ENCODE assay signal across 21 cellular contexts in genomic region chr6:14278000-14278399, GRCh38.
DNase-seq lines count a peak whose midpoint lies in the region; ATAC-seq and TF ChIP-seq lines count a peak whose summit lies in the region.
"Had no signal": no experiment of that assay in that cellular context is flagged by ENCODE, and none has a peak within 500 bp of the region (broad histone marks: within the 10 kb centered on the region; RNA-seq: fewer than 3 reads in every experiment).

No MANE protein-coding gene starts in this region.

- no peaks in the 10 kb centered on the region for H4K20me1 ChIP-seq in OCI-LY7 (ENCODE audit: insufficient read depth, low read length)

- peaks cover 3% of the 10 kb centered on the region; the same call in 1 of the 2 replicates for H3K36me3 ChIP-seq in OCI-LY7 (ENCODE audit: insufficient read depth, low read length)
- no peaks in the 10 kb centered on the region for H3K36me3 ChIP-seq in brain microvascular endothelial cell (replicated peaks)
- no peaks in the 10 kb centered on the region for H3K36me3 ChIP-seq in body of pancreas (replicated peaks in 1 of 2; ENCODE audit: insufficient read depth in 1 of 2, low read depth in 2 of 2)
- H3K36me3 ChIP-seq in left ventricle myocardium inferior: no peaks in the 10 kb centered on the region
- H3K36me3 ChIP-seq: thyroid gland had no signal

- no peak for DNase-seq in activated naive CD4-positive, alpha-beta T cell treated with anti-CD3 and anti-CD28 coated beads, Interleukin-2, amount 10 ng/mL, durations not matched to agents 7 days and 5 days
- DNase-seq in activated naive CD4-positive, alpha-beta T cell (lab: John Stamatoyannopoulos, UW): no peak
- DNase-seq in OCI-LY7 (ENCODE audit: low spot score) (no peak), brain microvascular endothelial cell (peak; percentile 20), body of pancreas (no peak), erythroblast (lab: John Stamatoyannopoulos, UW) (no peak), left ventricle myocardium inferior (no peak)
- DNase-seq: activated CD4-positive, alpha-beta T cell treated with anti-CD3 and anti-CD28 coated beads for 48 hours; aorta; effector memory CD4-positive, alpha-beta T cell; EL; Kasumi-1; left ventricle myocardium superior; mucosa of descending colon; NCI-H1105 treated with DMSO at 0.1 percent for 48 hours; NCI-H510A; nucleus accumbens; thyroid gland had no signal

- peaks cover 43% of the 10 kb centered on the region for H3K4me1 Mint-ChIP-seq in activated naive CD4-positive, alpha-beta T cell treated with anti-CD3 and anti-CD28 coated beads, Interleukin-2, amount 10 ng/mL, durations not matched to agents 7 days and 5 days
- H3K4me1 Mint-ChIP-seq in stimulated activated memory B cell treated with anti-CD40 and anti-IgM and Interleukin-4, amounts not matched to agents 10 μg/mL and 1 μg/mL and 100 μg/mL, for 72 hours: peaks cover 47% of the 10 kb centered on the region

- H3K27ac ChIP-seq in OCI-LY7 (ENCODE audit: low read depth, low read length, poor library complexity, severe bottlenecking): peak overlapping the region; percentile 95
- H3K27ac ChIP-seq in brain microvascular endothelial cell: no peak overlapping the region
- H3K27ac ChIP-seq in body of pancreas: no peak overlapping the region
- no peak overlapping the region for H3K27ac ChIP-seq in left ventricle myocardium inferior (replicated peaks)
- H3K27ac ChIP-seq: SK-N-MC had no signal

- peaks cover 15% of the 10 kb centered on the region for H3K27me3 Mint-ChIP-seq in activated naive CD4-positive, alpha-beta T cell treated with anti-CD3 and anti-CD28 coated beads, Interleukin-2, amount 10 ng/mL, durations not matched to agents 7 days and 5 days
- H3K27me3 Mint-ChIP-seq in stimulated activated memory B cell treated with anti-CD40 and anti-IgM and Interleukin-4, amounts not matched to agents 10 μg/mL and 1 μg/mL and 100 μg/mL, for 72 hours: no peaks in the 10 kb centered on the region

- WGBS in body of pancreas, 2 donors: 81 to 84% methylated on average over 5 of the region's 5 CpGs

- peaks cover 6% of the 10 kb centered on the region for H3K36me3 Mint-ChIP-seq in activated naive CD4-positive, alpha-beta T cell treated with anti-CD3 and anti-CD28 coated beads, Interleukin-2, amount 10 ng/mL, durations not matched to agents 7 days and 5 days
- H3K36me3 Mint-ChIP-seq in stimulated activated memory B cell treated with anti-CD40 and anti-IgM and Interleukin-4, amounts not matched to agents 10 μg/mL and 1 μg/mL and 100 μg/mL, for 72 hours: peaks cover 24% of the 10 kb centered on the region

- CTCF ChIA-PET in activated naive CD4-positive, alpha-beta T cell treated with anti-CD3 and anti-CD28 coated beads, Interleukin-2, amount 10 ng/mL, durations not matched to agents 7 days and 5 days (lab: Charles Lee): interaction anchor here (1.1 kb wide), 1 partner anchor 10 kb away, joined by 4 read pairs; no protein-coding TSS in a partner anchor
- CTCF ChIA-PET in OCI-LY7 (lab: Charles Lee; ENCODE audit: unreplicated experiment): interaction anchor here (1.1 to 2.1 kb wide), 2 partner anchors 8 to 11 kb away, joined by 3 to 6 read pairs; no protein-coding TSS in a partner anchor

- TF ChIP-seq POLR2A in body of pancreas (IDR thresholded peaks at IDR 0.05) (no peak), erythroblast (IDR thresholded peaks at IDR 0.05; ENCODE audit: low read length) (no peak)

- H3K4me3 Mint-ChIP-seq in activated naive CD4-positive, alpha-beta T cell treated with anti-CD3 and anti-CD28 coated beads, Interleukin-2, amount 10 ng/mL, durations not matched to agents 7 days and 5 days: peak overlapping the region; percentile 34
- H3K4me3 Mint-ChIP-seq in stimulated activated memory B cell treated with anti-CD40 and anti-IgM and Interleukin-4, amounts not matched to agents 10 μg/mL and 1 μg/mL and 100 μg/mL, for 72 hours: peak overlapping the region; percentile 47
- H3K4me3 Mint-ChIP-seq: GM23338 had no signal

- H3K27me3 ChIP-seq in brain microvascular endothelial cell (replicated peaks): no peaks in the 10 kb centered on the region
- no peaks in the 10 kb centered on the region for H3K27me3 ChIP-seq in body of pancreas
- no peaks in the 10 kb centered on the region for H3K27me3 ChIP-seq in left ventricle myocardium inferior (ENCODE audit: low read depth)
- H3K27me3 ChIP-seq: thyroid gland had no signal

- BruUV-seq in OCI-LY7 (replicated peaks; lab: Mats Ljungman, UMichigan): no TSS peak

- in situ Hi-C loops in brain microvascular endothelial cell (cut with HindIII; ENCODE audit: low pct_ligation_motif_present, low sequenced_read_pairs): no loop called here

- H3K79me2 ChIP-seq in OCI-LY7 (ENCODE audit: insufficient read depth, low read depth, low read length): no peaks in the 10 kb centered on the region

- peaks cover 5% of the 10 kb centered on the region; the same call in 1 of the 2 replicates for H3K9me3 ChIP-seq in OCI-LY7 (ENCODE audit: low read length)
- peaks cover 0 to 1% (median 0%) of the 10 kb centered on the region in 3 donors for H3K9me3 ChIP-seq in body of pancreas
- peaks cover 12% of the 10 kb centered on the region for H3K9me3 ChIP-seq in left ventricle myocardium inferior (replicated peaks)
- H3K9me3 ChIP-seq: mucosa of descending colon, thyroid gland had no signal

- POLR2A ChIA-PET in OCI-LY7 (lab: Charles Lee): interaction anchor here (0.8 to 2.4 kb wide), 9 partner anchors 8 to 54 kb away, joined by 3 to 8 read pairs (median 5); no protein-coding TSS in a partner anchor

- peak overlapping the region; percentile 66 for H3K4me2 ChIP-seq in OCI-LY7 (ENCODE audit: low read length)
- H3K4me2 ChIP-seq: GM23338 had no signal

- intact Hi-C loops in OCI-LY7 (cut with micrococcal nuclease; ENCODE audit: unreplicated experiment): loop anchor here (1.0 to 5.0 kb wide), 2 partner anchors 37 to 51 kb away; no protein-coding TSS in a partner anchor
- intact Hi-C loops in body of pancreas (cut with DNase I): no loop called here
- intact Hi-C loops in left ventricle myocardium inferior (cut with micrococcal nuclease): no loop called here

- H3K27ac Mint-ChIP-seq in activated naive CD4-positive, alpha-beta T cell treated with anti-CD3 and anti-CD28 coated beads, Interleukin-2, amount 10 ng/mL, durations not matched to agents 7 days and 5 days: peak overlapping the region; percentile 95
- peak overlapping the region; percentile 95 for H3K27ac Mint-ChIP-seq in stimulated activated memory B cell treated with anti-CD40 and anti-IgM and Interleukin-4, amounts not matched to agents 10 μg/mL and 1 μg/mL and 100 μg/mL, for 72 hours
- H3K27ac Mint-ChIP-seq: GM23338 had no signal

- H3K4me3 ChIP-seq in OCI-LY7 (ENCODE audit: low read depth, low read length, poor library complexity, severe bottlenecking): peak overlapping the region; percentile 44
- H3K4me3 ChIP-seq in brain microvascular endothelial cell (ENCODE audit: low read depth, low read length): no peak overlapping the region
- H3K4me3 ChIP-seq in body of pancreas: no peak overlapping the region
- no peak overlapping the region for H3K4me3 ChIP-seq in left ventricle myocardium inferior
- H3K4me3 ChIP-seq: GM23338, mucosa of descending colon, SK-N-MC, thyroid gland had no signal

- H2AFZ ChIP-seq in OCI-LY7 (ENCODE audit: low read length): peak overlapping the region; percentile 46; the same call in 1 of the 2 replicates
- H2AFZ ChIP-seq: GM23338 had no signal

- TF ChIP-seq CTCF in OCI-LY7 (conservative IDR thresholded peaks at IDR 0.05; ENCODE audit: low read length) (no peak), brain microvascular endothelial cell (IDR thresholded peaks at IDR 0.05; ENCODE audit: low read depth, low read length, missing control alignments) (no peak), body of pancreas (IDR thresholded peaks at IDR 0.05) (no peak), left ventricle myocardium inferior (IDR thresholded peaks at IDR 0.05; ENCODE audit: borderline replicate concordance) (no peak)

- peaks cover 2% of the 10 kb centered on the region for H3K9me3 Mint-ChIP-seq in activated naive CD4-positive, alpha-beta T cell treated with anti-CD3 and anti-CD28 coated beads, Interleukin-2, amount 10 ng/mL, durations not matched to agents 7 days and 5 days
- peaks cover 3% of the 10 kb centered on the region for H3K9me3 Mint-ChIP-seq in stimulated activated memory B cell treated with anti-CD40 and anti-IgM and Interleukin-4, amounts not matched to agents 10 μg/mL and 1 μg/mL and 100 μg/mL, for 72 hours

- H3K9me2 ChIP-seq in OCI-LY7 (ENCODE audit: insufficient read depth, low read length): no peaks in the 10 kb centered on the region

- H3K4me1 ChIP-seq in OCI-LY7 (ENCODE audit: insufficient read depth, low read length, poor library complexity, severe bottlenecking): peaks cover 60% of the 10 kb centered on the region
- no peaks in the 10 kb centered on the region for H3K4me1 ChIP-seq in body of pancreas
- H3K4me1 ChIP-seq in left ventricle myocardium inferior: peaks cover 24% of the 10 kb centered on the region

- ATAC-seq in stimulated activated memory B cell treated with anti-CD40 and anti-IgM and Interleukin-4, amounts not matched to agents 10 μg/mL and 1 μg/mL and 100 μg/mL, for 72 hours: no peak
- ATAC-seq in body of pancreas: no peak
- ATAC-seq: GM23338, left ventricle myocardium superior, mucosa of descending colon had no signal
